In the genomic region with DNA sequence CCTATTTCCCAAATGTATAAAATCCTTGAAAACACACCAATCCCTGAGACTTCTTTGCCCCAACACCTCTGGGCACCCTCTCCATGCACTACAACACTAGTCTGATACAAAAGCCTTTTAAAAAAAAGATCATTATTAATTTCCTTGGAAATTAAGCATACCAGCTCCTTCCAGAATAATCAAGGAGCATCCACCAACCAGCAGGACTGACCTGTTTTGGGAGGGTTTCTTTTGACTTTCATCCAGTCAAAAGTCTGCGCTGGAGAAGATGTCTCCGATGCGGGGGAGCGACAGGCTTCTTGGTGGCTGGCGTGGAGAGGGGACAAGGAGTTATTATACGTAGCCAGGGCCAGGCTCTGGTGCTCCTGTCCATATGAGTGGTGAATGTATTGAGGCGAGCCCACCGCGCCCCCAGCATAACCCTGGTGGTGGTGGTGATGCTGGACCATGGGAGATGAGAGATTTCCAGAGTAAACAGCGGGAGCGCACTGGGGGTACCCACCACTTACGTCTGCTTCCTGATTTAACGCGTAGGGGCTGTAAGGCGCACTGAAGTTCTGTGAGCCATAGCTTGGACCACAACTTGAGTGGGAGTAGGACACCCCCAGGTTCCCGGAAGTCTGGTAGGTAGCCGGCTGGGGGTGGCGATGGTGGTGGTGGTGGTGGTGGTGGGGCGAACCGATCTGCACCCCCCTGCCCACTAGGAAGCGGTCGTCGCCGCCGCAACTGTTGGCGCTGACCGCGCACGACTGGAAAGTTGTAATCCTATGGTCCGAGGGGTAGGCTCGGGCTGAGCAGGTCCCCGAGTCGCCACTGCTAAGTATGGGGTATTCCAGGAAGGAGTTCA, we compare ENCODE assay signal across 8 cellular contexts. TPM values are rescaled to one million over a fixed set of nuclear protein-coding genes. Genes with fewer than 3 reads are reported as not detected.
DNase-seq lines count a peak whose midpoint lies in the region; TF ChIP-seq lines count a peak whose summit lies in the region.

No MANE protein-coding gene starts in this region.

- H3K4me3 Mint-ChIP-seq in HFFc6 = peak overlapping the region; percentile 87

- H3K27ac Mint-ChIP-seq in HFFc6 = peak overlapping the region; percentile 71; the same call in 1 of the 2 replicates

- no peaks in the 10 kb centered on the region for H3K9me3 Mint-ChIP-seq in HFFc6

- intact Hi-C loops in stomach (cut with DNase I; ENCODE audit: low total_unique reads) = no loop called here

- POLR2A ChIA-PET in BJ (lab: Charles Lee) = no interaction called here

- peak overlapping the region; percentile 30; the same call in 1 of the 2 replicates for H3K27ac ChIP-seq in WERI-Rb-1
- H3K27ac ChIP-seq in iPS DF 6.9 (ENCODE audit: low read length) = no peak overlapping the region
- H3K27ac ChIP-seq in stomach = peak overlapping the region in 4 of 5 donors; percentile 14 to 99 (median 95)

- WGBS in iPS DF 6.9 (ENCODE audit: insufficient coverage, insufficient read length) = no CpG with 5 or more reads among the region's 33 CpGs
- WGBS in stomach, 5 donors = 12 to 37% (median 13%) methylated on average over 15 to 33 of the region's 33 CpGs

- no peaks in the 10 kb centered on the region for H3K36me3 ChIP-seq in BJ (ENCODE audit: control insufficient read depth, insufficient read depth, low read length)
- H3K36me3 ChIP-seq in WERI-Rb-1 = peaks cover 8% of the 10 kb centered on the region; the same call in 1 of the 2 replicates
- no peaks in the 10 kb centered on the region for H3K36me3 ChIP-seq in iPS DF 6.9 (ENCODE audit: control insufficient read depth, insufficient read depth, low read length)
- H3K36me3 ChIP-seq in stomach = no peaks in the 10 kb centered on the region

- H3K4me1 ChIP-seq in iPS DF 6.9 (ENCODE audit: control insufficient read depth, insufficient read depth, low read length) (0 out of 2 replicates have a peak, but pooled peaks cover 2% of the 10 kb centered on the region), stomach (peaks cover 8 to 40% (median 27%) of the 10 kb centered on the region in 4 donors)

- TF ChIP-seq POLR2A in stomach (IDR thresholded peaks at IDR 0.05) = no peak

- peak overlapping the region; percentile 87 for H3K4me3 ChIP-seq in BJ (ENCODE audit: low read depth, low read length)
- H3K4me3 ChIP-seq in WERI-Rb-1 (ENCODE audit: low read depth, low read length) = peak overlapping the region; percentile 80
- peak overlapping the region; percentile 39; the same call in 1 of the 2 replicates for H3K4me3 ChIP-seq in iPS DF 6.9 (ENCODE audit: low read length)
- H3K4me3 ChIP-seq in stomach = peak overlapping the region; percentile 69 to 81 (median 72)

- peaks cover 17% of the 10 kb centered on the region for H3K27me3 Mint-ChIP-seq in HFFc6 (ENCODE audit: insufficient read depth)

- CTCF ChIA-PET in BJ (lab: Yijun Ruan, JAX) = interaction anchor here (1.5 to 2.6 kb wide), 2 partner anchors 13 kb away, joined by 5 to 8 read pairs; no protein-coding TSS in a partner anchor

- DNase-seq in BJ (ENCODE audit: low read depth) (no peak), HFFc6 (no peak), WERI-Rb-1 (no peak), iPS DF 6.9 (ENCODE audit: low read depth, low spot score) (no peak), stomach (no peak), NCI-H2107 treated with DMSO at 0.1 percent for 48 hours (lab: John Stamatoyannopoulos, UW; ENCODE audit: unreplicated experiment) (no peak), A172 (ENCODE audit: low spot score) (no peak), amniotic stem cell (lab: John Stamatoyannopoulos, UW) (no peak)

- no peak for TF ChIP-seq EP300 in stomach (IDR thresholded peaks at IDR 0.05)

- H3K27me3 ChIP-seq in BJ (ENCODE audit: control insufficient read depth, insufficient read depth, low read length) (no peaks in the 10 kb centered on the region), WERI-Rb-1 (ENCODE audit: insufficient read depth, low read depth, severe bottlenecking) (peaks cover 62% of the 10 kb centered on the region), iPS DF 6.9 (ENCODE audit: control insufficient read depth, insufficient read depth, low read length) (peaks cover 81% of the 10 kb centered on the region), stomach (peaks cover 0 to 88% (median 50%) of the 10 kb centered on the region in 3 donors)

- H3K9me3 ChIP-seq in WERI-Rb-1 (ENCODE audit: severe bottlenecking) (no peaks in the 10 kb centered on the region), iPS DF 6.9 (ENCODE audit: control insufficient read depth, insufficient read depth, low read length) (no peaks in the 10 kb centered on the region), stomach (no peaks in the 10 kb centered on the region)

- peaks cover 34% of the 10 kb centered on the region for H3K4me1 Mint-ChIP-seq in HFFc6 (ENCODE audit: low read depth)

- TF ChIP-seq CTCF in BJ (IDR thresholded peaks at IDR 0.05; ENCODE audit: insufficient read depth, low read depth, low read length) (no peak), HFFc6 (IDR thresholded peaks at IDR 0.05) (no peak), WERI-Rb-1 (IDR thresholded peaks at IDR 0.05; ENCODE audit: low read depth, low read length) (no peak), stomach (IDR thresholded peaks at IDR 0.05) (no peak)

- H3K36me3 Mint-ChIP-seq in HFFc6 (ENCODE audit: low read depth) = peaks cover 21% of the 10 kb centered on the region

RNA-seq across cellular contexts. Expression of gene HOXA1, which starts 0.5 kb away (rescaled TPM):
- polyA plus RNA-seq in BJ (2011; rRNA removed) (0.91 and 1.0 TPM in 2 replicates), stomach (1 to 10 TPM in 1 of 3 donors, under 1 TPM in 1, not detected in 1; 0.31 to 1.1 TPM)
- polyA minus RNA-seq in BJ (2011; rRNA and poly(A)+ RNA removed) = 0.62 and 0.81 TPM in 2 replicates
- under 1 TPM; 0.28 to 0.81 (median 0.45) TPM for total RNA-seq in HFFc6 (2021; fragmentation: NEBNext Ultra II Directional; extraction: Animal tissue kit (Norgen Biotek cat#: 25700))
- under 1 TPM in 1 of 5 donors, not detected in 4; 0.55 TPM for total RNA-seq in stomach
- total RNA-seq in A172 (2014; rRNA removed; shearing (Covaris generic)) = 0.34 TPM in 1 of 2 replicates, not detected in the other

RNA-seq across cellular contexts. Expression of gene HOXA2, which starts 7.2 kb away (rescaled TPM):
- polyA plus RNA-seq in BJ (2011; rRNA removed) (0.09 and 0.13 TPM in 2 replicates), stomach (1 to 10 TPM; 1.1 to 3.7 (median 1.2) TPM)
- 0.19 TPM in 1 of 2 replicates, not detected in the other for polyA minus RNA-seq in BJ (2011; rRNA and poly(A)+ RNA removed)
- under 1 TPM in 3 of 6 experiments, not detected in 3; 0.10 to 0.17 (median 0.14) TPM for total RNA-seq in HFFc6 (2021; fragmentation: NEBNext Ultra II Directional; extraction: Animal tissue kit (Norgen Biotek cat#: 25700))
- total RNA-seq in stomach = 1 to 10 TPM in 3 of 5 donors, under 1 TPM in 1, not detected in 1; 0.89 to 2.3 (median 1.1) TPM
- total RNA-seq in A172 (2014; rRNA removed; shearing (Covaris generic)) = 0.17 TPM in 1 of 2 replicates, not detected in the other

RNA-seq across cellular contexts. Expression of gene HOXA4, which starts 35.3 kb away (rescaled TPM):
- polyA plus RNA-seq in BJ (2011; rRNA removed) (1.2 and 1.3 TPM in 2 replicates), stomach (10 to 100 TPM in 1 of 3 donors, 1 to 10 TPM in 2; 4.4 to 17.0 (median 5.9) TPM)
- polyA minus RNA-seq in BJ (2011; rRNA and poly(A)+ RNA removed) = 0.90 and 1.0 TPM in 2 replicates
- total RNA-seq in HFFc6 (2021; fragmentation: NEBNext Ultra II Directional; extraction: Animal tissue kit (Norgen Biotek cat#: 25700)) = 1 to 10 TPM in 1 of 6 experiments, under 1 TPM in 5; 0.38 to 1.0 (median 0.47) TPM
- total RNA-seq in stomach = 1 to 10 TPM in 3 of 5 donors, under 1 TPM in 2; 0.55 to 5.8 (median 2.2) TPM
- total RNA-seq in A172 (2014; rRNA removed; shearing (Covaris generic)) = 2.0 and 3.4 TPM in 2 replicates

RNA-seq across cellular contexts. Expression of gene HOXA5, which starts 48.2 kb away (rescaled TPM):
- polyA plus RNA-seq in BJ (2011; rRNA removed) = 1.2 and 1.7 TPM in 2 replicates
- 0.28 and 0.62 TPM in 2 replicates for polyA minus RNA-seq in BJ (2011; rRNA and poly(A)+ RNA removed)
- 1 to 10 TPM; 2.0 to 3.8 (median 2.8) TPM for total RNA-seq in HFFc6 (2021; fragmentation: NEBNext Ultra II Directional; extraction: Animal tissue kit (Norgen Biotek cat#: 25700))
- total RNA-seq in stomach = 10 to 100 TPM in 3 of 5 donors, 1 to 10 TPM in 2; 2.9 to 53.1 (median 18.2) TPM
- 10 to 100 TPM in 1 of 3 donors, 1 to 10 TPM in 2; 7.5 to 12.8 (median 7.8) TPM for polyA plus RNA-seq in stomach
- 0.98 and 1.9 TPM in 2 replicates for total RNA-seq in A172 (2014; rRNA removed; shearing (Covaris generic))

RNA-seq across cellular contexts. Expression of gene HOXA6, which starts 52.3 kb away (rescaled TPM):
- polyA plus RNA-seq in BJ (2011; rRNA removed) (0.45 and 0.77 TPM in 2 replicates), stomach (under 1 TPM in 1 of 3 donors, not detected in 2; 0.81 TPM)
- 0.62 TPM in 1 of 2 replicates, not detected in the other for polyA minus RNA-seq in BJ (2011; rRNA and poly(A)+ RNA removed)
- 1 to 10 TPM; 2.3 to 3.8 (median 2.8) TPM for total RNA-seq in HFFc6 (2021; fragmentation: NEBNext Ultra II Directional; extraction: Animal tissue kit (Norgen Biotek cat#: 25700))
- total RNA-seq in stomach = 10 to 100 TPM in 1 of 5 donors, 1 to 10 TPM in 1, not detected in 3; 3.7 to 12.7 TPM
- 0.48 TPM in 1 of 2 replicates, not detected in the other for total RNA-seq in A172 (2014; rRNA removed; shearing (Covaris generic))
